In the genomic region with DNA sequence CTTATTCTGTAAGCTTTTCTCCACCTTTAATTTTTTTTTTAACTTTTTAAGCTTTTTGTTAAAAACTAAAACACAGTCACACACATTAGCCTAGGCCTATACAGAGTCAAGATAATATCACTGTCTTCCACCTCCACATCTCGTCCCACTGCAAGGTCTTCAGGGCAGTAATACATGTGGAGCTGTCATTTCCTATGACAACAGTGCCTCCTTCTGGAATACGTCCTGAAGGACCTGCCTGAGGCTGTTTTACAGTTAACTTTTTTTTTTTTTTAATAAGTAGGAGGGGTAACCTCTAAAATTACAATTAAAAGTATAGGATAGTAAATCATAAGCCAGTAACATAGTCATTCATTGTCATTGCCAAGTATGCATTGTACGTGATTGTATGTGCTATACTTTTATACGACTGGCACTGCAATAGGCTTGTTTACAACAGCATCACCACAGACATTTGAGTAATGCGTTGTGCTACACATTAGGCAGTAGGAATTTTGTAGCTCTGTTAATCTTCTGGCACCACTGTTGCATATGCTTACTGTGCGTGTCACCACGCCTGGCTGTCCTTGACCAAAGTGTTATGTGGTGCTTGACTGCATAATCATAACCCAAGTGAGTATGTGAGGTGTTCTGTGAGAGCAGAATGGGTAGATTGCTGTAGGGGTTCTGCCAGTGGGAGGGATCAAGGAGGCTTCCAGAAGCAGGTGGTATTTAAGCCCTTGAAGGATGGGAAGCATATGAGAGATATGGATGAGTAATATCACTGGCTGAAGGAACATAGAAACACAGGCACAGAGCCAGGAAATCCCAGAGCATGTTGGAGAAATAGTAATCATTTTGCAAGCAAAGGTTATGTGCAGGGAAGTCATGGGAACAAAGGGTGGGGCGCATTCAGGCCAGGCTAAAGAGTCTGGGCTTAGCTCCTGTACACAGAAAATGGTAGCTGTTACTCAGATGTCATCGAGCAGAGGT, we compare ENCODE assay signal across 8 cellular contexts. TPM values are rescaled to one million over a fixed set of nuclear protein-coding genes. Genes with fewer than 3 reads are reported as not detected.
DNase-seq lines count a peak whose midpoint lies in the region; ATAC-seq, FAIRE-seq and TF ChIP-seq lines count a peak whose summit lies in the region.

No MANE protein-coding gene starts in this region.

- dilution Hi-C loops in keratinocyte (cut with MboI; ENCODE audit: extremely low pct_ligation_motif_present, low sequenced_read_pairs) = no loop called here

- peaks cover 9% of the 10 kb centered on the region for H4K20me1 ChIP-seq in keratinocyte (ENCODE audit: control insufficient read depth, extremely low read depth, insufficient read depth, low read length)

- peak overlapping the region; percentile 39 for H3K9ac ChIP-seq in keratinocyte (ENCODE audit: control insufficient read depth, extremely low read depth, insufficient read depth, low read length)

- H3K36me3 Mint-ChIP-seq in WTC11 = peaks cover 35% of the 10 kb centered on the region

- peak; percentile 23; the same call in 1 of the 2 replicates for TF ChIP-seq CTCF in WTC11 (IDR thresholded peaks at IDR 0.05)
- TF ChIP-seq CTCF in keratinocyte (optimal IDR thresholded peaks at IDR 0.05 in 1 of 3, IDR thresholded peaks at IDR 0.05 in 1 of 3, conservative IDR thresholded peaks at IDR 0.05 in 1 of 3; ENCODE audit: extremely low read depth in 1 of 3, insufficient read depth in 2 of 3, low read length in 3 of 3) = peak; percentile 25 to 30 (median 28)

- H3K4me1 Mint-ChIP-seq in WTC11 = peaks cover 27% of the 10 kb centered on the region

- H3K27me3 ChIP-seq in keratinocyte (ENCODE audit: control insufficient read depth, extremely low read depth, insufficient read depth, low read length) = no peaks in the 10 kb centered on the region

- peaks cover 6 to 38% of the 10 kb centered on the region in 2 experiments for H3K36me3 ChIP-seq in keratinocyte (ENCODE audit: control insufficient read depth in 2 of 2, extremely low read depth in 1 of 2, insufficient read depth in 2 of 2, low read length in 2 of 2)

- H3K4me3 ChIP-seq in keratinocyte (ENCODE audit: control insufficient read depth in 2 of 3, extremely low read depth in 1 of 3, insufficient read depth in 2 of 3, low read depth in 1 of 3, low read length in 3 of 3) = no peak overlapping the region

- peaks cover 15% of the 10 kb centered on the region for H3K9me1 ChIP-seq in keratinocyte (ENCODE audit: control insufficient read depth, extremely low read depth, insufficient read depth, low read length)

- peak; percentile 88 for ATAC-seq in WTC11
- ATAC-seq in HG02870 (IDR thresholded peaks at IDR 0.05; ENCODE audit: unreplicated experiment) = no peak
- no peak for ATAC-seq in GM19463 (IDR thresholded peaks at IDR 0.05; ENCODE audit: unreplicated experiment)

- no peaks in the 10 kb centered on the region for H3K9me3 Mint-ChIP-seq in WTC11

- peak overlapping the region; percentile 53 for H3K4me2 ChIP-seq in keratinocyte (ENCODE audit: control insufficient read depth, extremely low read depth, insufficient read depth, low read depth, low read length)

- peak overlapping the region; percentile 8; the same call in 1 of the 2 replicates for H3K27ac Mint-ChIP-seq in WTC11

- H3K79me2 ChIP-seq in keratinocyte (ENCODE audit: control insufficient read depth, insufficient read depth, low read length) = peaks cover 72% of the 10 kb centered on the region

- H3K4me3 Mint-ChIP-seq in WTC11 = no peak overlapping the region

- DNase-seq in DMS 273 treated with DMSO at 0.1 percent for 48 hours (lab: John Stamatoyannopoulos, UW) = peak; percentile 33
- peak; percentile 20 for DNase-seq in HuH-7 (ENCODE audit: low spot score)
- DNase-seq in WTC11 (ENCODE audit: low spot score) = peak; percentile 28
- DNase-seq in keratinocyte (ENCODE audit: low read depth, low spot score) = peak; percentile 33
- DNase-seq in cerebellum (ENCODE audit: low spot score) = no peak
- no peak for DNase-seq in NCI-H510A (lab: John Stamatoyannopoulos, UW)

- CTCF ChIA-PET in WTC11 (lab: Charles Lee) = interaction anchor here (0.6 to 1.9 kb wide), 19 partner anchors 9 to 218 kb away, joined by 3 to 27 read pairs (median 3); no protein-coding TSS in a partner anchor

- H2AFZ ChIP-seq in keratinocyte (ENCODE audit: control insufficient read depth, low read length) = no peak overlapping the region

- no peaks in the 10 kb centered on the region for H3K9me3 ChIP-seq in keratinocyte (ENCODE audit: control insufficient read depth, low read depth, low read length)

- peaks cover 28% of the 10 kb centered on the region for H3K4me1 ChIP-seq in keratinocyte (ENCODE audit: control insufficient read depth, extremely low read depth, insufficient read depth, low read length)

- peak overlapping the region; percentile 63 for H3K27ac ChIP-seq in keratinocyte (ENCODE audit: control insufficient read depth, insufficient read depth, low read length)

- H3K27me3 Mint-ChIP-seq in WTC11 (ENCODE audit: low read depth) = no peaks in the 10 kb centered on the region

- POLR2A ChIA-PET in WTC11 (lab: Charles Lee) = no interaction called here

- peak; percentile 94 for FAIRE-seq in keratinocyte (lab: Jason Lieb, UNC)

TF ChIP-seq in WTC11, 78 proteins besides CTCF, POLR2A, EP300 and RAD21 (continues in another document):
- no peak for TF ChIP-seq KAT7 (CRISPR knock-in tag; IDR thresholded peaks at IDR 0.05; ENCODE audit: borderline replicate concordance)
- TF ChIP-seq, protein P1, sequence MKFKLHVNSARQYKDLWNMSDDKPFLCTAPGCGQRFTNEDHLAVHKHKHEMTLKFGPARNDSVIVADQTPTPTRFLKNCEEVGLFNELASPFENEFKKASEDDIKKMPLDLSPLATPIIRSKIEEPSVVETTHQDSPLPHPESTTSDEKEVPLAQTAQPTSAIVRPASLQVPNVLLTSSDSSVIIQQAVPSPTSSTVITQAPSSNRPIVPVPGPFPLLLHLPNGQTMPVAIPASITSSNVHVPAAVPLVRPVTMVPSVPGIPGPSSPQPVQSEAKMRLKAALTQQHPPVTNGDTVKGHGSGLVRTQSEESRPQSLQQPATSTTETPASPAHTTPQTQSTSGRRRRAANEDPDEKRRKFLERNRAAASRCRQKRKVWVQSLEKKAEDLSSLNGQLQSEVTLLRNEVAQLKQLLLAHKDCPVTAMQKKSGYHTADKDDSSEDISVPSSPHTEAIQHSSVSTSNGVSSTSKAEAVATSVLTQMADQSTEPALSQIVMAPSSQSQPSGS (CRISPR knock-in tag; IDR thresholded peaks at IDR 0.05; ENCODE audit: borderline replicate concordance, low read depth) = no peak
- TF ChIP-seq, protein P2, sequence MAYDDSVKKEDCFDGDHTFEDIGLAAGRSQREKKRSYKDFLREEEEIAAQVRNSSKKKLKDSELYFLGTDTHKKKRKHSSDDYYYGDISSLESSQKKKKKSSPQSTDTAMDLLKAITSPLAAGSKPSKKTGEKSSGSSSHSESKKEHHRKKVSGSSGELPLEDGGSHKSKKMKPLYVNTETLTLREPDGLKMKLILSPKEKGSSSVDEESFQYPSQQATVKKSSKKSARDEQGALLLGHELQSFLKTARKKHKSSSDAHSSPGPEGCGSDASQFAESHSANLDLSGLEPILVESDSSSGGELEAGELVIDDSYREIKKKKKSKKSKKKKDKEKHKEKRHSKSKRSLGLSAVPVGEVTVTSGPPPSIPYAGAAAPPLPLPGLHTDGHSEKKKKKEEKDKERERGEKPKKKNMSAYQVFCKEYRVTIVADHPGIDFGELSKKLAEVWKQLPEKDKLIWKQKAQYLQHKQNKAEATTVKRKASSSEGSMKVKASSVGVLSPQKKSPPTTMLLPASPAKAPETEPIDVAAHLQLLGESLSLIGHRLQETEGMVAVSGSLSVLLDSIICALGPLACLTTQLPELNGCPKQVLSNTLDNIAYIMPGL (CRISPR knock-in tag; IDR thresholded peaks at IDR 0.05) = no peak
- TF ChIP-seq, protein P3, sequence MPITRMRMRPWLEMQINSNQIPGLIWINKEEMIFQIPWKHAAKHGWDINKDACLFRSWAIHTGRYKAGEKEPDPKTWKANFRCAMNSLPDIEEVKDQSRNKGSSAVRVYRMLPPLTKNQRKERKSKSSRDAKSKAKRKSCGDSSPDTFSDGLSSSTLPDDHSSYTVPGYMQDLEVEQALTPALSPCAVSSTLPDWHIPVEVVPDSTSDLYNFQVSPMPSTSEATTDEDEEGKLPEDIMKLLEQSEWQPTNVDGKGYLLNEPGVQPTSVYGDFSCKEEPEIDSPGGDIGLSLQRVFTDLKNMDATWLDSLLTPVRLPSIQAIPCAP (CRISPR knock-in tag; IDR thresholded peaks at IDR 0.05) = no peak
- TF ChIP-seq, protein P4, sequence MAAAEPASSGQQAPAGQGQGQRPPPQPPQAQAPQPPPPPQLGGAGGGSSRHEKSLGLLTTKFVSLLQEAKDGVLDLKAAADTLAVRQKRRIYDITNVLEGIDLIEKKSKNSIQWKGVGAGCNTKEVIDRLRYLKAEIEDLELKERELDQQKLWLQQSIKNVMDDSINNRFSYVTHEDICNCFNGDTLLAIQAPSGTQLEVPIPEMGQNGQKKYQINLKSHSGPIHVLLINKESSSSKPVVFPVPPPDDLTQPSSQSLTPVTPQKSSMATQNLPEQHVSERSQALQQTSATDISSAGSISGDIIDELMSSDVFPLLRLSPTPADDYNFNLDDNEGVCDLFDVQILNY (CRISPR knock-in tag; IDR thresholded peaks at IDR 0.05) = no peak

RNA-seq across cellular contexts. Expression of a gene that starts 18.3 kb away (rescaled TPM):
- total RNA-seq in WTC11 (2021) (90.3 to 95.7 TPM (median 90.9 TPM) in 3 replicates), cerebellum (25.1 TPM)
- 31.4 to 68.5 TPM (median 56.4 TPM) in 3 replicates for polyA plus RNA-seq in keratinocyte
- polyA plus RNA-seq in keratinocyte (2011; ENCODE audit: low read depth) = 12.3 TPM
- 28.2 and 52.7 TPM in 2 replicates for polyA plus RNA-seq in keratinocyte (2011; cell fraction: cytosol; rRNA removed)
- polyA plus RNA-seq in keratinocyte (2011; cell fraction: nucleus; rRNA removed) = 28.9 and 34.8 TPM in 2 replicates
- 47.3 and 55.9 TPM in 2 replicates for polyA plus RNA-seq in keratinocyte (2012; ENCODE audit: low replicate concordance)
- polyA minus RNA-seq in keratinocyte = 26.6 to 43.2 TPM (median 38.8 TPM) in 3 replicates
- 62.2 TPM for polyA minus RNA-seq in keratinocyte (2011; cell fraction: cytosol; rRNA and poly(A)+ RNA removed)
- polyA minus RNA-seq in keratinocyte (2011; cell fraction: nucleus; rRNA and poly(A)+ RNA removed) = 24.4 and 30.3 TPM in 2 replicates

Comparison
In these comparisons a context has a peak if more than half of its experiments do, and no peak if none do; other contexts are left out.
1. DNase-seq: peak in DMS 273 treated with DMSO at 0.1 percent for 48 hours (single experiment), HuH-7 (single experiment), WTC11 (single experiment) and keratinocyte (single experiment); none in cerebellum (single experiment) and NCI-H510A (single experiment).